ENCODE assay signal across 1 cellular context in genomic region chr20:48818031-48818370, GRCh38.
TF ChIP-seq lines count a peak whose summit lies in the region.

No MANE protein-coding gene starts in this region.

TF ChIP-seq in endothelial cell of umbilical vein, 7 proteins besides CTCF, POLR2A, EP300 and RAD21 (continued from another document):
- no peak for TF ChIP-seq JUN (IDR thresholded peaks at IDR 0.05; ENCODE audit: borderline replicate concordance, insufficient read depth, insufficient read length, low read depth)
- TF ChIP-seq MAX (IDR thresholded peaks at IDR 0.05; ENCODE audit: insufficient read depth, insufficient read length), result no peak
- no peak for TF ChIP-seq MYC (IDR thresholded peaks at IDR 0.05; ENCODE audit: low read depth, low read length)
- TF ChIP-seq EZH2 (IDR thresholded peaks at IDR 0.05; ENCODE audit: borderline replicate concordance, low read depth, low read length, severe bottlenecking), result no peak
TF ChIP-seq in endothelial cell of umbilical vein: peak in this region for 0.
